In genomic region chr7:25456467-25457171, GRCh38 we compare ENCODE assay signal across 12 cellular contexts.
DNase-seq lines count a peak whose midpoint lies in the region; ATAC-seq and TF ChIP-seq lines count a peak whose summit lies in the region.
"Had no signal": no experiment of that assay in that cellular context is flagged by ENCODE, and none has a peak within 500 bp of the region (broad histone marks: within the 10 kb centered on the region; RNA-seq: fewer than 3 reads in every experiment).

No MANE protein-coding gene starts in this region.

- POLR2A ChIA-PET in PC-9 (lab: Charles Lee; ENCODE audit: unreplicated experiment): no interaction called here

- CTCF ChIA-PET in PC-9 (lab: Charles Lee): no interaction called here

- no peaks in the 10 kb centered on the region for H3K9me2 ChIP-seq in PC-9 (ENCODE audit: insufficient read depth)

- DNase-seq in H4 (ENCODE audit: low spot score): peak; percentile 74
- peak; percentile 24 for DNase-seq in NCI-H446 treated with DMSO at 0.1 percent for 48 hours (lab: John Stamatoyannopoulos, UW)
- DNase-seq in left cardiac atrium: peak; percentile 44
- peak; percentile 63 for DNase-seq in sciatic nerve (ENCODE audit: low spot score)
- DNase-seq in NCI-H2196 (lab: John Stamatoyannopoulos, UW; ENCODE audit: unreplicated experiment): no peak
- no peak for DNase-seq in iPS-NIHi7 (ENCODE audit: extremely low spot score)
- DNase-seq in germinal center (ENCODE audit: low spot score): no peak
- no peak for DNase-seq in PC-9
- DNase-seq: activated T-cell treated with anti-CD3 and anti-CD28 coated beads, Interleukin-2, amount 50 U/mL, for 72 hours; Caco-2 had no signal

- no peak for TF ChIP-seq CTCF in PC-9 (conservative IDR thresholded peaks at IDR 0.05)

- intact Hi-C loops in left cardiac atrium (cut with DNase I) (no loop called here), sciatic nerve (cut with DNase I) (no loop called here), PC-9 (cut with micrococcal nuclease; ENCODE audit: unreplicated experiment) (no loop called here)

- H4K20me1 ChIP-seq in PC-9 (ENCODE audit: insufficient read depth): no peaks in the 10 kb centered on the region

- H3F3A ChIP-seq in PC-9 (ENCODE audit: insufficient read depth, low read depth): no peaks in the 10 kb centered on the region

- no peaks in the 10 kb centered on the region; the same call in 1 of the 2 replicates for H3K9me3 ChIP-seq in PC-9 (ENCODE audit: insufficient read depth, low read depth)
- H3K9me3 ChIP-seq: Caco-2, Peyer's patch, vagina had no signal

- BruUV-seq in PC-9 (replicated peaks; lab: Mats Ljungman, UMichigan): no TSS peak

- H2AFZ ChIP-seq in PC-9: no peak overlapping the region

- no peaks in the 10 kb centered on the region for H3K4me1 ChIP-seq in PC-9 (replicated peaks; ENCODE audit: insufficient read depth)
- H3K4me1 ChIP-seq: Caco-2 had no signal

- no peak overlapping the region for H3K27ac ChIP-seq in PC-9
- H3K27ac ChIP-seq: vagina had no signal

- ATAC-seq in left cardiac atrium: peak; percentile 62 to 81
- ATAC-seq in sciatic nerve: peak; percentile 87
- ATAC-seq: activated T-cell treated with anti-CD3 and anti-CD28 coated beads, Interleukin-2, amount 50 U/mL, for 72 hours had no signal

- H3K4me2 ChIP-seq in PC-9: no peak overlapping the region

- H3K27me3 ChIP-seq in PC-9 (ENCODE audit: insufficient read depth, low read depth): peaks cover 81% of the 10 kb centered on the region
- H3K27me3 ChIP-seq: Peyer's patch, vagina had no signal

- H3K79me2 ChIP-seq in PC-9 (ENCODE audit: low read depth): no peaks in the 10 kb centered on the region

- H3K36me3 ChIP-seq in PC-9 (ENCODE audit: low read depth): no peaks in the 10 kb centered on the region
- H3K36me3 ChIP-seq: Peyer's patch, vagina had no signal

- no peak overlapping the region for H3K4me3 ChIP-seq in PC-9
- H3K4me3 ChIP-seq: Peyer's patch, vagina had no signal

Comparison
In these comparisons a context has a peak if more than half of its experiments do, and no peak if none do; other contexts are left out.
1. DNase-seq: peak in H4 (single experiment), NCI-H446 treated with DMSO at 0.1 percent for 48 hours (single experiment), left cardiac atrium (single experiment) and sciatic nerve (single experiment); none in NCI-H2196 (single experiment), iPS-NIHi7 (single experiment), germinal center (single experiment) and PC-9 (0 of 2).